ENCODE assay signal across 12 cellular contexts in genomic region chr3:190073264-190073663, GRCh38. TPM values are rescaled to one million over a fixed set of nuclear protein-coding genes. Genes with fewer than 3 reads are reported as not detected.
DNase-seq lines count a peak whose midpoint lies in the region; ATAC-seq, FAIRE-seq and TF ChIP-seq lines count a peak whose summit lies in the region.
"Had no signal": no experiment of that assay in that cellular context is flagged by ENCODE, and none has a peak within 500 bp of the region (broad histone marks: within the 10 kb centered on the region; RNA-seq: fewer than 3 reads in every experiment).

No MANE protein-coding gene starts in this region.

- H3K27me3 ChIP-seq in liver (ENCODE audit: control insufficient read depth in 4 of 4, insufficient read depth in 4 of 4, low read length in 3 of 4) (no peaks in the 10 kb centered on the region), HepG2 (ENCODE audit: control insufficient read depth in 1 of 2, insufficient read depth in 2 of 2, low read length in 2 of 2) (no peaks in the 10 kb centered on the region), upper lobe of right lung (no peaks in the 10 kb centered on the region)
- H3K27me3 ChIP-seq: gastroesophageal sphincter had no signal

- TF ChIP-seq CTCF in liver (IDR thresholded peaks at IDR 0.05; ENCODE audit: low read depth, low read length, missing input control) (no peak), HepG2 (CRISPR knock-in tag; IDR thresholded peaks at IDR 0.05) (no peak), upper lobe of right lung (IDR thresholded peaks at IDR 0.05) (no peak), GM13977 (IDR thresholded peaks at IDR 0.05; ENCODE audit: extremely low read depth, insufficient read depth, missing control alignments) (no peak)

- H3K36me3 Mint-ChIP-seq in naive thymus-derived CD8-positive, alpha-beta T cell, result no peaks in the 10 kb centered on the region

- H3K9me3 Mint-ChIP-seq in naive thymus-derived CD8-positive, alpha-beta T cell, result no peaks in the 10 kb centered on the region
- H3K9me3 Mint-ChIP-seq: neural crest cell had no signal

- in situ Hi-C loops in HepG2 (cut with HindIII; ENCODE audit: extremely low pct_ligation_motif_present, low pct_unique_long_range_greater_than_20kb) (no loop called here), GM13977 (cut with MboI; ENCODE audit: low pct_unique_long_range_greater_than_20kb, low sequenced_read_pairs, unreplicated experiment) (no loop called here)

- H2AFZ ChIP-seq in HepG2 (ENCODE audit: low read length), result no peak overlapping the region

- no peak for FAIRE-seq in HepG2 (lab: Jason Lieb, UNC)

- ATAC-seq in HepG2 (no peak), upper lobe of right lung (peak; percentile 73)
- ATAC-seq in naive thymus-derived CD8-positive, alpha-beta T cell, result no peak
- ATAC-seq: gastroesophageal sphincter had no signal

- CTCF ChIA-PET in HepG2 (lab: Yijun Ruan, JAX; ENCODE audit: low intra/inter-chr PET ratio, low total read pairs), result no interaction called here

- no peak for TF ChIP-seq POLR2A in HepG2 (IDR thresholded peaks at IDR 0.05; ENCODE audit: insufficient read depth in 1 of 2, low read depth in 2 of 2, low read length in 2 of 2)

- POLR2A ChIA-PET in HepG2 (lab: Yijun Ruan, JAX), result no interaction called here
- POLR2A ChIA-PET in naive thymus-derived CD8-positive, alpha-beta T cell (lab: Charles Lee), result no interaction called here

- H3K4me3 ChIP-seq in liver (ENCODE audit: low read depth in 1 of 3, low read length in 3 of 3) (no peak overlapping the region), HepG2 (replicated peaks in 1 of 3; ENCODE audit: insufficient read depth in 1 of 3, low read depth in 2 of 3, low read length in 3 of 3) (no peak overlapping the region), upper lobe of right lung (no peak overlapping the region)
- H3K4me3 ChIP-seq: gastroesophageal sphincter had no signal

- H3K9ac ChIP-seq in liver (ENCODE audit: low read depth in 1 of 2, low read length in 2 of 2) (no peak overlapping the region), HepG2 (ENCODE audit: insufficient read depth, low read depth, low read length) (no peak overlapping the region)

- no peaks in the 10 kb centered on the region for H3K9me3 ChIP-seq in liver (ENCODE audit: control insufficient read depth in 4 of 4, low read length in 3 of 4)
- H3K9me3 ChIP-seq in HepG2 (ENCODE audit: low read length), result no peaks in the 10 kb centered on the region
- no peaks in the 10 kb centered on the region for H3K9me3 ChIP-seq in upper lobe of right lung
- H3K9me3 ChIP-seq: gastroesophageal sphincter had no signal

- no peaks in the 10 kb centered on the region for H3K36me3 ChIP-seq in liver (ENCODE audit: control insufficient read depth in 4 of 4, insufficient read depth in 3 of 4, low read depth in 1 of 4, low read length in 3 of 4)
- no peaks in the 10 kb centered on the region for H3K36me3 ChIP-seq in HepG2 (replicated peaks in 1 of 2; ENCODE audit: control insufficient read depth in 1 of 2, insufficient read depth in 2 of 2, low read length in 2 of 2)
- H3K36me3 ChIP-seq in upper lobe of right lung, result no peaks in the 10 kb centered on the region
- H3K36me3 ChIP-seq: gastroesophageal sphincter had no signal

- no TSS peak for BruUV-seq in HepG2 (replicated peaks; lab: Mats Ljungman, UMichigan)

- no peak overlapping the region for H3K4me2 ChIP-seq in HepG2 (ENCODE audit: low read depth, low read length)

- H3K27me3 Mint-ChIP-seq in naive thymus-derived CD8-positive, alpha-beta T cell, result peaks cover 10 to 22% (median 11%) of the 10 kb centered on the region in 5 donors

- TF ChIP-seq RAD21 in liver (IDR thresholded peaks at IDR 0.05) (peak in 1 of 2 donors; percentile 32), HepG2 (CRISPR knock-in tag; IDR thresholded peaks at IDR 0.05) (no peak)

- H3K27ac ChIP-seq in liver (ENCODE audit: low read depth in 1 of 2, low read length in 2 of 2), result peak overlapping the region; percentile 57 to 65
- no peak overlapping the region for H3K27ac ChIP-seq in HepG2 (ENCODE audit: extremely low read length, insufficient read depth, low read length)
- no peak overlapping the region for H3K27ac ChIP-seq in upper lobe of right lung
- H3K27ac ChIP-seq: gastroesophageal sphincter had no signal

- intact Hi-C loops in HepG2 (cut with micrococcal nuclease; ENCODE audit: unreplicated experiment), result no loop called here
- intact Hi-C loops in upper lobe of right lung (cut with DNase I), result no loop called here

- H3K4me1 ChIP-seq in liver (ENCODE audit: control insufficient read depth in 4 of 4, insufficient read depth in 4 of 4, low read length in 3 of 4) (peaks cover 0 to 5% (median 0%) of the 10 kb centered on the region in 4 donors), HepG2 (ENCODE audit: insufficient read depth, low read length) (no peaks in the 10 kb centered on the region), upper lobe of right lung (peaks cover 17% of the 10 kb centered on the region)

- H3K4me1 Mint-ChIP-seq in naive thymus-derived CD8-positive, alpha-beta T cell, result no peaks in the 10 kb centered on the region

- no peak for DNase-seq in HepG2 (ENCODE audit: low spot score)
- peak; percentile 24 for DNase-seq in NCI-H1105 (lab: John Stamatoyannopoulos, UW)
- peak; percentile 32 for DNase-seq in fibroblast of peridontal ligament (ENCODE audit: extremely low read depth)
- DNase-seq in upper lobe of right lung, result no peak
- DNase-seq in naive thymus-derived CD8-positive, alpha-beta T cell, result no peak
- DNase-seq in activated CD4-positive, alpha-beta T cell treated with anti-CD3 and anti-CD28 coated beads for 4 hours, result no peak
- no peak for DNase-seq in GM13977 (ENCODE audit: low spot score)
- DNase-seq: activated CD4-positive, alpha-beta T cell treated with anti-CD3 and anti-CD28 coated beads for 48 hours; NCI-H526 treated with DMSO at 0.1 percent for 48 hours had no signal

- no peaks in the 10 kb centered on the region for H4K20me1 ChIP-seq in HepG2 (ENCODE audit: insufficient read depth, low read length)

- no peak overlapping the region for H3K4me3 Mint-ChIP-seq in naive thymus-derived CD8-positive, alpha-beta T cell
- H3K4me3 Mint-ChIP-seq: neural crest cell had no signal

- 52% methylated on average over 4 of the region's 4 CpGs for WGBS in liver
- WGBS in HepG2 (ENCODE audit: low lambda C conversion rate), result 34% methylated on average over 4 of the region's 4 CpGs

- H3K27ac Mint-ChIP-seq in naive thymus-derived CD8-positive, alpha-beta T cell, result peak overlapping the region in 1 of 10 donors; percentile 26

- no peaks in the 10 kb centered on the region for H3K79me2 ChIP-seq in HepG2 (ENCODE audit: insufficient read depth, low read length)

- TF ChIP-seq EP300 in HepG2 (IDR thresholded peaks at IDR 0.05; ENCODE audit: low read depth in 2 of 2, low read length in 2 of 2), result no peak
- no peak for TF ChIP-seq EP300 in HepG2 (CRISPR knock-in tag; IDR thresholded peaks at IDR 0.05; ENCODE audit: borderline replicate concordance)

TF ChIP-seq in liver, 16 proteins besides CTCF, POLR2A, EP300 and RAD21:
- peak; percentile 20 for TF ChIP-seq SP1 (IDR thresholded peaks at IDR 0.05)
- TF ChIP-seq NR2F2 (IDR thresholded peaks at IDR 0.05), result peak; percentile 78
- TF ChIP-seq RXRA (IDR thresholded peaks at IDR 0.05), result peak in 1 of 2 donors; percentile 41
- no peak for TF ChIP-seq YY1 (IDR thresholded peaks at IDR 0.05)

TF ChIP-seq in HepG2, 621 proteins besides CTCF, POLR2A, EP300 and RAD21 (continues in another document):
- no peak for TF ChIP-seq SSRP1 (CRISPR knock-in tag; IDR thresholded peaks at IDR 0.05)
- no peak for TF ChIP-seq CREM (IDR thresholded peaks at IDR 0.05)
- no peak for TF ChIP-seq CREM (CRISPR knock-in tag; IDR thresholded peaks at IDR 0.05)
- TF ChIP-seq ZNF44 (CRISPR knock-in tag; IDR thresholded peaks at IDR 0.05), result no peak
- no peak for TF ChIP-seq HMG20B (CRISPR knock-in tag; conservative IDR thresholded peaks at IDR 0.05)
- TF ChIP-seq ARNT2 (CRISPR knock-in tag; IDR thresholded peaks at IDR 0.05; ENCODE audit: low read depth), result no peak
- no peak for TF ChIP-seq SP4 (CRISPR knock-in tag; IDR thresholded peaks at IDR 0.05)
- no peak for TF ChIP-seq TP53 (CRISPR knock-in tag; conservative IDR thresholded peaks at IDR 0.05)
- no peak for TF ChIP-seq ZNF883 (CRISPR knock-in tag; IDR thresholded peaks at IDR 0.05; ENCODE audit: not compliant biosample characterization)
- no peak for TF ChIP-seq SMC3 (IDR thresholded peaks at IDR 0.05; ENCODE audit: low read length)

RNA-seq across cellular contexts. Expression of gene P3H2, which starts 47.4 kb away (rescaled TPM):
- total RNA-seq in liver, result 1 to 10 TPM; 3.7 to 6.9 TPM
- polyA plus RNA-seq in liver, result 1 to 10 TPM; 1.9 to 4.5 TPM
- not detected in 2 replicates for total RNA-seq in HepG2 (2016; rRNA removed; fragmentation: Illumina TruSeq; extraction: Trizol)
- total RNA-seq in HepG2 (2016; cell fraction: cytosol; rRNA removed; fragmentation: Illumina TruSeq; extraction: Trizol; ENCODE audit: low read depth), result not detected in 2 replicates
- total RNA-seq in HepG2 (2016; cell fraction: insoluble cytoplasmic fraction; rRNA removed; fragmentation: Illumina TruSeq; extraction: Trizol), result not detected in 2 replicates
- total RNA-seq in HepG2 (2016; cell fraction: membrane; rRNA removed; fragmentation: Illumina TruSeq; extraction: Trizol), result not detected in 2 replicates
- total RNA-seq in HepG2 (2016; cell fraction: nucleus; rRNA removed; fragmentation: Illumina TruSeq; extraction: Trizol), result not detected in 2 replicates
- polyA plus RNA-seq in HepG2 (2011; rRNA removed), result not detected in 2 replicates
- polyA plus RNA-seq in HepG2 (2011; cell fraction: cytosol; rRNA removed), result 0.11 TPM in 1 of 2 replicates, not detected in the other
- polyA plus RNA-seq in HepG2 (2011; cell fraction: nucleus; rRNA removed), result not detected in 2 replicates
- polyA plus RNA-seq in HepG2 (2012), result not detected in 2 replicates
- polyA plus RNA-seq in HepG2 (2016; cell fraction: cytosol; fragmentation: Illumina TruSeq; extraction: Trizol; ENCODE audit: low read depth), result not detected in 2 replicates
- not detected in 2 replicates for polyA plus RNA-seq in HepG2 (2016; cell fraction: insoluble cytoplasmic fraction; fragmentation: Illumina TruSeq; extraction: Trizol; ENCODE audit: low read depth)
- polyA plus RNA-seq in HepG2 (2016; cell fraction: membrane; fragmentation: Illumina TruSeq; extraction: Trizol; ENCODE audit: low read depth), result not detected in 2 replicates
- polyA plus RNA-seq in HepG2 (2016; cell fraction: nucleus; fragmentation: Illumina TruSeq; extraction: Trizol; ENCODE audit: insufficient read depth, low read depth), result not detected in 2 replicates
- not detected in 2 replicates for polyA minus RNA-seq in HepG2 (2011; rRNA and poly(A)+ RNA removed; ENCODE audit: low replicate concordance)
- not detected in 2 replicates for polyA minus RNA-seq in HepG2 (2011; cell fraction: cytosol; rRNA and poly(A)+ RNA removed)
- polyA minus RNA-seq in HepG2 (2011; cell fraction: nucleus; rRNA and poly(A)+ RNA removed), result not detected in 2 replicates
- 79.0 TPM for total RNA-seq in upper lobe of right lung
- not detected for total RNA-seq in naive thymus-derived CD8-positive, alpha-beta T cell
- polyA plus RNA-seq in naive thymus-derived CD8-positive, alpha-beta T cell, result not detected

Comparison
In these comparisons a context has a peak if more than half of its experiments do, and no peak if none do; other contexts are left out.
1. H3K27ac ChIP-seq: peak in liver (2 of 2); none in HepG2 (single experiment) and upper lobe of right lung (single experiment).
2. DNase-seq: peak in NCI-H1105 (single experiment) and fibroblast of peridontal ligament (single experiment); none in HepG2 (single experiment), upper lobe of right lung (single experiment), naive thymus-derived CD8-positive, alpha-beta T cell (0 of 10), activated CD4-positive, alpha-beta T cell treated with anti-CD3 and anti-CD28 coated beads for 4 hours (0 of 2) and GM13977 (single experiment).
3. RNA of gene P3H2, which starts 47.4 kb away (total RNA-seq): 79.0 TPM in upper lobe of right lung (single experiment); 3.7 to 6.9 TPM in liver, not detected in HepG2 and not detected in naive thymus-derived CD8-positive, alpha-beta T cell; every median in the first group is over 10 times any median in the second.